ENCODE assay signal across 8 cellular contexts in the genomic region with DNA sequence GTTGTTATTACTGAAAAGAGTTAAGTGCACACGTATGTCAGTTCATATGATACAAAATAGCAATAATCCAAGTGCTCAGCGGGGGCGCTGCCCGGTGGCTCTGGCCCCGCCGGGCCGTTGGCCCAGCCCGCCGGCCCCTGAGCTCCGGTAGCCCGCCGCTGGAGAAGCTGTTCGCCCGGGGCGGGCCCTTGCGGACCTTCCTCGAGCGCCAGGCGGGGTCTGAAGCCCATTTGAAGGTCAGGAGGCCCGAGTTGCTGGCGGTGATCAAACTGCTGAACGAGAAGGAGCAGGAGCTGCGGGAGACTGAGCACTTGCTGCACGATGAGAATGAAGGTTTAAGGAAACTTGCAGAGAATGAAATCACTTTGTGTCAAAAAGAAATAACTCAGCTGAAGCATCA.
DNase-seq lines count a peak whose midpoint lies in the region; ATAC-seq, FAIRE-seq and TF ChIP-seq lines count a peak whose summit lies in the region.
"Not testable (repeated sequence)": the region's sequence is repeated elsewhere in the genome, so short reads cannot be mapped to it uniquely, and the experiment has no call there.

No MANE protein-coding gene starts in this region.

- peak overlapping the region in 2 of 11 experiments; percentile 40 to 56; a peak in 3 of 22 replicates for H3K27ac ChIP-seq in BLaER1 treated with 17β-estradiol and CSF1 and Interleukin-3, amounts not matched to agents 10 nM and 100 nM
- not testable (repeated sequence) for H3K27ac ChIP-seq in HepG2 (ENCODE audit: extremely low read length, insufficient read depth, low read length)

- not testable (repeated sequence) for BruUV-seq in HepG2 (replicated peaks; lab: Mats Ljungman, UMichigan)

- POLR2A ChIA-PET in HepG2 (lab: Yijun Ruan, JAX) = not testable (repeated sequence)

- peak overlapping the region in 8 of 11 experiments; percentile 42 to 67 (median 56); a peak in 8 of 22 replicates for H3K9ac ChIP-seq in BLaER1 treated with 17β-estradiol and CSF1 and Interleukin-3, amounts not matched to agents 10 nM and 100 nM
- peak overlapping the region; percentile 55 for H3K9ac ChIP-seq in HepG2 (ENCODE audit: insufficient read depth, low read depth, low read length)

- not testable (repeated sequence) for H3K4me1 ChIP-seq in BLaER1 treated with 17β-estradiol and CSF1 and Interleukin-3, amounts not matched to agents 10 nM and 100 nM; HepG2 (ENCODE audit: insufficient read depth, low read length)

- in situ Hi-C loops in astrocyte of the spinal cord (cut with HindIII; ENCODE audit: low sequenced_read_pairs); HepG2 (cut with HindIII; ENCODE audit: extremely low pct_ligation_motif_present, low pct_unique_long_range_greater_than_20kb): not testable (repeated sequence)

- intact Hi-C loops in HepG2 (cut with micrococcal nuclease; ENCODE audit: unreplicated experiment) = not testable (repeated sequence)

- not testable (repeated sequence) for DNase-seq in HFF-Myc (ENCODE audit: extremely low read depth, low read depth); astrocyte of the spinal cord (ENCODE audit: low read depth, low spot score); foreskin fibroblast; skeletal muscle cell (ENCODE audit: low read depth)
- DNase-seq in NB4 (ENCODE audit: low read depth) (peak; percentile 14), UCSD-AML1 (lab: John Stamatoyannopoulos, UW; ENCODE audit: unreplicated experiment) (peak; percentile 8), HepG2 (ENCODE audit: low spot score) (peak; percentile 3)

- CTCF ChIA-PET in HepG2 (lab: Yijun Ruan, JAX; ENCODE audit: low intra/inter-chr PET ratio, low total read pairs) = not testable (repeated sequence)

- FAIRE-seq in HepG2 (lab: Jason Lieb, UNC) = not testable (repeated sequence)

- TF ChIP-seq CTCF in HFF-Myc (IDR thresholded peaks at IDR 0.05; ENCODE audit: low read depth, low read length, missing control alignments); NB4 (IDR thresholded peaks at IDR 0.05; ENCODE audit: low read depth, low read length); astrocyte of the spinal cord (IDR thresholded peaks at IDR 0.05; ENCODE audit: low read depth, low read length); foreskin fibroblast (IDR thresholded peaks at IDR 0.05; ENCODE audit: low read depth, low read length); HepG2 (CRISPR knock-in tag; IDR thresholded peaks at IDR 0.05): not testable (repeated sequence)

- not testable (repeated sequence) for H3K36me3 ChIP-seq in BLaER1 treated with 17β-estradiol and CSF1 and Interleukin-3, amounts not matched to agents 10 nM and 100 nM; HepG2 (replicated peaks in 1 of 2; ENCODE audit: control insufficient read depth in 1 of 2, insufficient read depth in 2 of 2, low read length in 2 of 2)

- peaks cover 8 to 19% (median 15%) of the 10 kb centered on the region in 11 experiments; a peak in 18 of 22 replicates for H3K9me3 ChIP-seq in BLaER1 treated with 17β-estradiol and CSF1 and Interleukin-3, amounts not matched to agents 10 nM and 100 nM (replicated peaks in 1 of 11)
- H3K9me3 ChIP-seq in HepG2 (ENCODE audit: low read length) = not testable (repeated sequence)

- not testable (repeated sequence) for TF ChIP-seq POLR2A in NB4 (IDR thresholded peaks at IDR 0.05; ENCODE audit: extremely low read depth, insufficient read length); HepG2 (IDR thresholded peaks at IDR 0.05; ENCODE audit: insufficient read depth in 1 of 2, low read depth in 2 of 2, low read length in 2 of 2)

- ATAC-seq in HepG2 = peak; percentile 98

- not testable (repeated sequence) for H4K20me1 ChIP-seq in BLaER1 treated with 17β-estradiol and CSF1 and Interleukin-3, amounts not matched to agents 10 nM and 100 nM; HepG2 (ENCODE audit: insufficient read depth, low read length)

- not testable (repeated sequence) for H2AFZ ChIP-seq in HepG2 (ENCODE audit: low read length)

- TF ChIP-seq EP300 in HepG2 (IDR thresholded peaks at IDR 0.05; ENCODE audit: low read depth in 2 of 2, low read length in 2 of 2); HepG2 (CRISPR knock-in tag; IDR thresholded peaks at IDR 0.05; ENCODE audit: borderline replicate concordance): not testable (repeated sequence)

- peak; percentile 22; the same call in 1 of the 2 replicates for TF ChIP-seq RAD21 in HepG2 (CRISPR knock-in tag; IDR thresholded peaks at IDR 0.05)

- H3K4me3 ChIP-seq in BLaER1 treated with 17β-estradiol and CSF1 and Interleukin-3, amounts not matched to agents 10 nM and 100 nM = peak overlapping the region; percentile 30 to 60 (median 44); a peak in 14 of 20 replicates
- peak overlapping the region; percentile 31 for H3K4me3 ChIP-seq in HFF-Myc (replicated peaks; ENCODE audit: low read depth, low read length)
- peak overlapping the region; percentile 44 for H3K4me3 ChIP-seq in NB4 (ENCODE audit: low read depth, low read length)
- H3K4me3 ChIP-seq in astrocyte of the spinal cord (ENCODE audit: low read depth, low read length) = peak overlapping the region; percentile 37
- H3K4me3 ChIP-seq in foreskin fibroblast (ENCODE audit: low read depth in 1 of 2, low read length in 2 of 2) = peak overlapping the region; percentile 36 to 54
- H3K4me3 ChIP-seq in HepG2 (replicated peaks in 1 of 3; ENCODE audit: insufficient read depth in 1 of 3, low read depth in 2 of 3, low read length in 3 of 3) = peak overlapping the region; percentile 33 to 65 (median 50); a peak in 4 of 6 replicates
- peak overlapping the region; percentile 47 for H3K4me3 ChIP-seq in skeletal muscle cell (ENCODE audit: low read depth, low read length)

- H3K79me2 ChIP-seq in HepG2 (ENCODE audit: insufficient read depth, low read length) = not testable (repeated sequence)

- WGBS in HepG2 (ENCODE audit: low lambda C conversion rate) = 7% methylated on average over 12 of the region's 24 CpGs

- not testable (repeated sequence) for H3K27me3 ChIP-seq in BLaER1 treated with 17β-estradiol and CSF1 and Interleukin-3, amounts not matched to agents 10 nM and 100 nM; HepG2 (ENCODE audit: control insufficient read depth in 1 of 2, insufficient read depth in 2 of 2, low read length in 2 of 2)

- not testable (repeated sequence) for H3K4me2 ChIP-seq in BLaER1 treated with 17β-estradiol and CSF1 and Interleukin-3, amounts not matched to agents 10 nM and 100 nM
- H3K4me2 ChIP-seq in HepG2 (ENCODE audit: low read depth, low read length) = peak overlapping the region; percentile 31

TF ChIP-seq in HepG2, 621 proteins besides CTCF, POLR2A, EP300 and RAD21:
- TF ChIP-seq STAG1 (CRISPR knock-in tag; IDR thresholded peaks at IDR 0.05) (peak; percentile 30; the same call in 1 of the 2 replicates), GABPB1 (CRISPR knock-in tag; IDR thresholded peaks at IDR 0.05) (peak; percentile 45; the same call in 1 of the 2 replicates), PHF8 (CRISPR knock-in tag; IDR thresholded peaks at IDR 0.05) (0 out of 2 replicates have a peak, but pooled peaks have one; percentile 40)
- TF ChIP-seq, protein P1, sequence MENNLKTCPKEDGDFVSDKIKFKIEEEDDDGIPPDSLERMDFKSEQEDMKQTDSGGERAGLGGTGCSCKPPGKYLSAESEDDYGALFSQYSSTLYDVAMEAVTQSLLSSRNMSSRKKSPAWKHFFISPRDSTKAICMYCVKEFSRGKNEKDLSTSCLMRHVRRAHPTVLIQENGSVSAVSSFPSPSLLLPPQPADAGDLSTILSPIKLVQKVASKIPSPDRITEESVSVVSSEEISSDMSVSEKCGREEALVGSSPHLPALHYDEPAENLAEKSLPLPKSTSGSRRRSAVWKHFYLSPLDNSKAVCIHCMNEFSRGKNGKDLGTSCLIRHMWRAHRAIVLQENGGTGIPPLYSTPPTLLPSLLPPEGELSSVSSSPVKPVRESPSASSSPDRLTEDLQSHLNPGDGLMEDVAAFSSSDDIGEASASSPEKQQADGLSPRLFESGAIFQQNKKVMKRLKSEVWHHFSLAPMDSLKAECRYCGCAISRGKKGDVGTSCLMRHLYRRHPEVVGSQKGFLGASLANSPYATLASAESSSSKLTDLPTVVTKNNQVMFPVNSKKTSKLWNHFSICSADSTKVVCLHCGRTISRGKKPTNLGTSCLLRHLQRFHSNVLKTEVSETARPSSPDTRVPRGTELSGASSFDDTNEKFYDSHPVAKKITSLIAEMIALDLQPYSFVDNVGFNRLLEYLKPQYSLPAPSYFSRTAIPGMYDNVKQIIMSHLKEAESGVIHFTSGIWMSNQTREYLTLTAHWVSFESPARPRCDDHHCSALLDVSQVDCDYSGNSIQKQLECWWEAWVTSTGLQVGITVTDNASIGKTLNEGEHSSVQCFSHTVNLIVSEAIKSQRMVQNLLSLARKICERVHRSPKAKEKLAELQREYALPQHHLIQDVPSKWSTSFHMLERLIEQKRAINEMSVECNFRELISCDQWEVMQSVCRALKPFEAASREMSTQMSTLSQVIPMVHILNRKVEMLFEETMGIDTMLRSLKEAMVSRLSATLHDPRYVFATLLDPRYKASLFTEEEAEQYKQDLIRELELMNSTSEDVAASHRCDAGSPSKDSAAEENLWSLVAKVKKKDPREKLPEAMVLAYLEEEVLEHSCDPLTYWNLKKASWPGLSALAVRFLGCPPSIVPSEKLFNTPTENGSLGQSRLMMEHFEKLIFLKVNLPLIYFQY (CRISPR knock-in tag; IDR thresholded peaks at IDR 0.05; ENCODE audit: borderline replicate concordance) = peak; percentile 53; the same call in 1 of the 2 replicates
- TF ChIP-seq, protein P2, sequence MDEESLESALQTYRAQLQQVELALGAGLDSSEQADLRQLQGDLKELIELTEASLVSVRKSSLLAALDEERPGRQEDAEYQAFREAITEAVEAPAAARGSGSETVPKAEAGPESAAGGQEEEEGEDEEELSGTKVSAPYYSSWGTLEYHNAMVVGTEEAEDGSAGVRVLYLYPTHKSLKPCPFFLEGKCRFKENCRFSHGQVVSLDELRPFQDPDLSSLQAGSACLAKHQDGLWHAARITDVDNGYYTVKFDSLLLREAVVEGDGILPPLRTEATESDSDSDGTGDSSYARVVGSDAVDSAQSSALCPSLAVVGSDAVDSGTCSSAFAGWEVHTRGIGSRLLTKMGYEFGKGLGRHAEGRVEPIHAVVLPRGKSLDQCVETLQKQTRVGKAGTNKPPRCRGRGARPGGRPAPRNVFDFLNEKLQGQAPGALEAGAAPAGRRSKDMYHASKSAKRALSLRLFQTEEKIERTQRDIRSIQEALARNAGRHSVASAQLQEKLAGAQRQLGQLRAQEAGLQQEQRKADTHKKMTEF (CRISPR knock-in tag; IDR thresholded peaks at IDR 0.05) = 0 out of 2 replicates have a peak, but pooled peaks have one; percentile 32
